19 cellular contexts compared by ENCODE assay signal in genomic region chr5:178359738-178360137, GRCh38.
"Had no signal": no experiment of that assay in that cellular context is flagged by ENCODE, and none has a peak within 500 bp of the region (broad histone marks: within the 10 kb centered on the region; RNA-seq: fewer than 3 reads in every experiment).

No MANE protein-coding gene starts in this region.

- H3K9me3 Mint-ChIP-seq: endodermal cell, type B pancreatic cell had no signal

- H3K36me3 Mint-ChIP-seq: type B pancreatic cell had no signal

- H3K9me3 ChIP-seq: heart left ventricle, mucosa of descending colon, right atrium auricular region, sigmoid colon had no signal

- H3K4me3 ChIP-seq: coronary artery, heart left ventricle, mucosa of descending colon, right atrium auricular region, sigmoid colon, skin epidermis had no signal

- H3K36me3 ChIP-seq: heart left ventricle, right atrium auricular region, sigmoid colon had no signal

- H3K27ac ChIP-seq: coronary artery, heart left ventricle, right atrium auricular region, sigmoid colon, skin epidermis had no signal

- H3K27me3 ChIP-seq: right atrium auricular region had no signal

- DNase-seq: effector CD4-positive, alpha-beta T cell; endodermal cell; erythroblast; foreskin melanocyte; hippocampal formation; kidney glomerular epithelial cell; occipital lobe; sigmoid colon; stimulated activated CD4-positive, alpha-beta T cell treated with anti-CD3 and anti-CD28 coated beads, Interleukin-12 subunit alpha, Interleukin-12 subunit beta, amount 100 ng/mL, for 4 hours; stimulated activated naive CD4-positive, alpha-beta T cell treated with Interleukin-2 at 50 U/mL for 16 hours had no signal

- FAIRE-seq: endothelial cell of umbilical vein, urothelium cell line had no signal

- ATAC-seq: heart left ventricle, left lobe of liver, mucosa of descending colon had no signal

- H3K27ac Mint-ChIP-seq: endodermal cell, type B pancreatic cell had no signal

- H3K4me3 Mint-ChIP-seq: endodermal cell, type B pancreatic cell had no signal
